15 cellular contexts compared by ENCODE assay signal in the genomic region with DNA sequence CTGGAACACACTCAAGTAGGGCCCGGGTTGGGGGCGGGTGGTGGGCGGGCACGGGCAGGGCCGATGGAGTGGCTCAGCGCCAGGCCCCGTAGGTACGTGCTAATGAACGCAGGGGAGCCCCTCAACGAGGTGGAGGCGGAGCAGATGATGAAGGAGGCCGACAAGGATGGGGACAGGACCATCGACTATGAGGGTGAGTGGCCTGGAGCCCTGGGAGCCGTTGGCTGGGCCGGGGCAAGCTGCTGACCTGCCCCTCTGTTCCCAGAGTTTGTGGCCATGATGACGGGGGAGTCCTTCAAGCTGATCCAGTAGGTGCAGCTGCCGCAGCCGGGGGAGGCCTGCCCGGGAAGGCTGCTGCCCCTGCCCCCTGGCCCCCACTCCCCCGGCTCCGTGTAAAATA. TPM values are rescaled to one million over a fixed set of nuclear protein-coding genes. Genes with fewer than 3 reads are reported as not detected.
"Had no signal": no experiment of that assay in that cellular context is flagged by ENCODE, and none has a peak within 500 bp of the region (broad histone marks: within the 10 kb centered on the region; RNA-seq: fewer than 3 reads in every experiment).

No MANE protein-coding gene starts in this region.

- H3K9me3 ChIP-seq: ascending aorta, thoracic aorta had no signal

- H3K27ac Mint-ChIP-seq: activated CD4-positive, alpha-beta T cell treated with anti-CD3 and anti-CD28 coated beads, Interleukin-2, amount 10 ng/mL, durations not matched to agents 24 days and 14 days; activated T-helper 1 cell treated with anti-CD3 and anti-CD28 coated beads, Interleukin-12 subunit alpha, Interleukin-12 subunit beta, Interleukin-2, Interleukin-4 antibody, amounts not matched to agents 30 ng/mL and 10 ng/mL and 1 ng/mL, durations not matched to agents 14 hours and 24 hours and 36 hours; nephron; stimulated activated effector memory CD8-positive, alpha-beta T cell treated with anti-CD3 and anti-CD28 coated beads, Interleukin-12 subunit alpha, Interleukin-12 subunit beta, amount 100 ng/mL, for 72 hours; T-helper 2 cell treated with Interferon-gamma antibody and Interleukin-4, amounts not matched to agents 5 μg/mL and 100 μg/mL, for 36 hours had no signal

- H3K36me3 ChIP-seq: ascending aorta, thoracic aorta had no signal

- ATAC-seq: stimulated activated effector memory CD8-positive, alpha-beta T cell treated with anti-CD3 and anti-CD28 coated beads, Interleukin-12 subunit alpha, Interleukin-12 subunit beta, amount 100 ng/mL, for 72 hours had no signal

- H3K4me3 Mint-ChIP-seq: T-helper 2 cell treated with Interferon-gamma antibody and Interleukin-4, amounts not matched to agents 5 μg/mL and 100 μg/mL, for 36 hours had no signal

- DNase-seq: activated CD4-positive, alpha-beta T cell treated with anti-CD3 and anti-CD28 coated beads, Interleukin-2, amount 10 ng/mL, durations not matched to agents 24 days and 14 days; activated CD4-positive, CD25-positive, alpha-beta regulatory T cell; dorsolateral prefrontal cortex; erythroblast; hypothalamus had no signal

- H3K27ac ChIP-seq: ascending aorta, dorsolateral prefrontal cortex, thoracic aorta had no signal

- H3K9me3 Mint-ChIP-seq: activated CD4-positive, alpha-beta T cell treated with anti-CD3 and anti-CD28 coated beads, Interleukin-2, amount 10 ng/mL, durations not matched to agents 24 days and 14 days; activated T-helper 1 cell treated with anti-CD3 and anti-CD28 coated beads, Interleukin-12 subunit alpha, Interleukin-12 subunit beta, Interleukin-2, Interleukin-4 antibody, amounts not matched to agents 30 ng/mL and 10 ng/mL and 1 ng/mL, durations not matched to agents 14 hours and 24 hours and 36 hours; nephron; stimulated activated effector memory CD8-positive, alpha-beta T cell treated with anti-CD3 and anti-CD28 coated beads, Interleukin-12 subunit alpha, Interleukin-12 subunit beta, amount 100 ng/mL, for 72 hours; T-helper 2 cell treated with Interferon-gamma antibody and Interleukin-4, amounts not matched to agents 5 μg/mL and 100 μg/mL, for 36 hours had no signal

- FAIRE-seq: bronchial epithelial cell had no signal

- H3K27me3 ChIP-seq: ascending aorta, dorsolateral prefrontal cortex had no signal

- H3K36me3 Mint-ChIP-seq: stimulated activated effector memory CD8-positive, alpha-beta T cell treated with anti-CD3 and anti-CD28 coated beads, Interleukin-12 subunit alpha, Interleukin-12 subunit beta, amount 100 ng/mL, for 72 hours had no signal

- H3K4me3 ChIP-seq: ascending aorta, dorsolateral prefrontal cortex, thoracic aorta had no signal

RNA-seq across cellular contexts. Expression of a gene that starts 1.8 kb away (rescaled TPM):
- total RNA-seq: activated CD4-positive, alpha-beta T cell treated with anti-CD3 and anti-CD28 coated beads, Interleukin-2, amount 10 ng/mL, durations not matched to agents 24 days and 14 days; ascending aorta; omental fat pad; pulmonary artery endothelial cell; thoracic aorta had no signal

RNA-seq across cellular contexts. Expression of a gene that starts 2.2 kb away (rescaled TPM):
- total RNA-seq: ascending aorta, thoracic aorta, urinary bladder had no signal
